In genomic region chr7:38478404-38478803, GRCh38 we compare ENCODE assay signal across 18 cellular contexts.
"Had no signal": no experiment of that assay in that cellular context is flagged by ENCODE, and none has a peak within 500 bp of the region (broad histone marks: within the 10 kb centered on the region; RNA-seq: fewer than 3 reads in every experiment).

No MANE protein-coding gene starts in this region.

- H3K4me3 ChIP-seq: adrenal gland, dorsolateral prefrontal cortex, gastroesophageal sphincter, heart right ventricle, mucosa of descending colon, skin epidermis, tibial nerve, uterus had no signal

- DNase-seq: activated CD4-positive, alpha-beta T cell treated with anti-CD3 and anti-CD28 coated beads, Interleukin-2, amount 10 ng/mL, durations not matched to agents 24 days and 14 days; activated CD8-positive, alpha-beta T cell treated with anti-CD3 and anti-CD28 coated beads, Interleukin-2, amount 10 ng/mL, durations not matched to agents 7 days and 5 days; activated gamma-delta T cell; activated T-cell treated with anti-CD3 and anti-CD28 coated beads, Interleukin-2, amount 50 U/mL, for 4 hours; adrenal gland; dorsolateral prefrontal cortex; erythroblast; heart right ventricle; kidney glomerular epithelial cell; mucosa of descending colon; naive B cell; stimulated activated CD4-positive, alpha-beta T cell treated with anti-CD3 and anti-CD28 coated beads, Interleukin-15, amount 100 ng/mL, for 24 hours; stimulated activated CD4-positive, alpha-beta T cell treated with anti-CD3 and anti-CD28 coated beads, Interleukin-2, amount 100 ng/mL, for 48 hours; T1000; uterus had no signal

- H3K27me3 ChIP-seq: adrenal gland, dorsolateral prefrontal cortex, gastroesophageal sphincter, heart right ventricle, tibial nerve, uterus had no signal

- ATAC-seq: activated CD8-positive, alpha-beta T cell treated with anti-CD3 and anti-CD28 coated beads, Interleukin-2, amount 10 ng/mL, durations not matched to agents 7 days and 5 days; activated T-cell treated with anti-CD3 and anti-CD28 coated beads, Interleukin-2, amount 50 U/mL, for 4 hours; gastroesophageal sphincter; heart right ventricle; mucosa of descending colon had no signal

- H3K9me3 ChIP-seq: adrenal gland, mucosa of descending colon, uterus had no signal

- H3K4me1 ChIP-seq: adrenal gland, gastroesophageal sphincter, heart right ventricle, tibial nerve, uterus had no signal

- H3K27ac ChIP-seq: adrenal gland, dorsolateral prefrontal cortex, gastroesophageal sphincter, heart right ventricle, skin epidermis, uterus had no signal

- H3K36me3 ChIP-seq: adrenal gland, gastroesophageal sphincter, tibial nerve, uterus had no signal
